Comparison of ENCODE assay signal across 11 cellular contexts in the genomic region with DNA sequence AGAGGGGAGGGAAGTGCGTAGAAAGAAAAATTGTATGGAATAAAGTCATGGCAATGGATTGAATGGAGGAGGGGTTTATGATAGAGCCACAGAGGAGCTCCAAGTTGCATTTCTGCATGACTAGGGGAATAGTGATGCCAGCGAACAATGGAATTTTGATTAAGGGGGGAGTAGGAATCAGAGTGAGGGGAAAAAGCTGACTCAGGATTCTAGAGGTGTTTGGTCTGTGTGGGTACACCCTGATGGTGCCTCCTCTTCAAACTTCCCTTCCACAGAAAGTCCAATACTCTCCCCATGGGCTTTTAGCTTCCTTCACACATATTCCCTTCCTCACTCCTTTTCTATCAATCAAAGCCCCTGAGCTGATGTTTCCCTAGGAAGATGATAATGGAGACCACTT. TPM values are rescaled to one million over a fixed set of nuclear protein-coding genes. Genes with fewer than 3 reads are reported as not detected.
"Had no signal": no experiment of that assay in that cellular context is flagged by ENCODE, and none has a peak within 500 bp of the region (broad histone marks: within the 10 kb centered on the region; RNA-seq: fewer than 3 reads in every experiment).

No MANE protein-coding gene starts in this region.

- H3K4me1 ChIP-seq: HAP-1 had no signal

- H3K36me3 ChIP-seq: HAP-1 had no signal

- H3K4me1 Mint-ChIP-seq: IgD-negative memory B cell had no signal

- DNase-seq: GM23248, GOT3, H7, HFFc6, Kasumi-1, KG1 had no signal

- H3K4me3 Mint-ChIP-seq: HFFc6, IgD-negative memory B cell had no signal

- H3K4me3 ChIP-seq: GM23248, HAP-1 had no signal

- H3K27ac Mint-ChIP-seq: HFFc6 had no signal

- H3K9me3 ChIP-seq: HAP-1 had no signal

- H2AFZ ChIP-seq: GM23248 had no signal

- H3K27ac ChIP-seq: GM23248, HL-60 had no signal

- H3K9me3 Mint-ChIP-seq: HFFc6 had no signal

- H3K9ac ChIP-seq: GM23248 had no signal

RNA-seq across cellular contexts. Expression of a gene that starts 1.8 kb away (rescaled TPM):
- total RNA-seq: GM23248, HFFc6, HT1080 had no signal
- polyA plus RNA-seq: GM23248, IgD-negative memory B cell had no signal

RNA-seq across cellular contexts. Expression of a gene that starts 24.7 kb away (rescaled TPM):
- total RNA-seq: GM23248, H4, H7, HFFc6, HT1080 had no signal
- polyA plus RNA-seq: GM23248, IgD-negative memory B cell had no signal

RNA-seq across cellular contexts. Expression of a gene that starts 30.4 kb away (rescaled TPM):
- total RNA-seq: GM23248, H4, H7, HFFc6, HT1080 had no signal
- polyA plus RNA-seq: GM23248, IgD-negative memory B cell had no signal
